ENCODE assay signal across 8 cellular contexts in genomic region chr11:1382831-1383607, GRCh38. TPM values are rescaled to one million over a fixed set of nuclear protein-coding genes. Genes with fewer than 3 reads are reported as not detected.
A peak's percentile ranks its signal among the peaks of the same experiment; 100 is the strongest.
DNase-seq lines count a peak whose midpoint lies in the region; FAIRE-seq and TF ChIP-seq lines count a peak whose summit lies in the region.

No MANE protein-coding gene starts in this region.

- H3K4me3 Mint-ChIP-seq in nephron progenitor cell, result peak overlapping the region; percentile 74

- peak overlapping the region; percentile 64 for H3K4me3 ChIP-seq in fibroblast of villous mesenchyme (ENCODE audit: low read depth, low read length)

- in situ Hi-C loops in ACHN (cut with HindIII; ENCODE audit: low pct_ligation_motif_present, low pct_unique_long_range_greater_than_20kb, low sequenced_read_pairs), result no loop called here

- no peak for FAIRE-seq in RCC 7860 (lab: Jason Lieb, UNC)

- DNase-seq in ACHN, result peak; percentile 49
- DNase-seq in GM19238 (ENCODE audit: insufficient read length, low spot score), result peak; percentile 74
- DNase-seq in HK-2 (ENCODE audit: unreplicated experiment), result peak; percentile 66
- DNase-seq in RCC 7860 (ENCODE audit: low spot score), result peak; percentile 8
- peak; percentile 73 for DNase-seq in activated T-helper 9 cell treated with anti-CD3 and anti-CD28 coated beads, Interleukin-2, amount 50 U/mL, for 16 hours (ENCODE audit: low read depth)
- DNase-seq in fibroblast of villous mesenchyme (ENCODE audit: low read depth), result peak; percentile 73
- DNase-seq in nephron progenitor cell, result peak; percentile 70
- peak; percentile 82 for DNase-seq in stimulated activated naive CD4-positive, alpha-beta T cell treated with Interleukin-2 at 50 U/mL for 16 hours (lab: John Stamatoyannopoulos, UW)

- H3K36me3 Mint-ChIP-seq in nephron progenitor cell (ENCODE audit: low read depth), result no peaks in the 10 kb centered on the region

- peaks cover 67% of the 10 kb centered on the region for H3K27me3 Mint-ChIP-seq in nephron progenitor cell (ENCODE audit: low read depth, poor library complexity)

- H3K27ac Mint-ChIP-seq in nephron progenitor cell, result no peak overlapping the region

- TF ChIP-seq CTCF in fibroblast of villous mesenchyme (IDR thresholded peaks at IDR 0.05; ENCODE audit: insufficient read depth, low read depth, low read length) (no peak), nephron progenitor cell (IDR thresholded peaks at IDR 0.05) (no peak)

- H3K9me3 Mint-ChIP-seq in nephron progenitor cell, result peaks cover 8% of the 10 kb centered on the region

- no peaks in the 10 kb centered on the region for H3K4me1 Mint-ChIP-seq in nephron progenitor cell

RNA-seq across cellular contexts. Expression of gene BRSK2, which starts 6.7 kb away (rescaled TPM):
- total RNA-seq in fibroblast of villous mesenchyme, result under 0.01 TPM in 2 replicates

Comparison
In these comparisons a context has a peak if more than half of its experiments do, and no peak if none do; other contexts are left out.
1. Peak in every context shown above with its lines: DNase-seq and H3K4me3 ChIP-seq.
2. DNase-seq: peak in every context shown above with its lines; median percentile 82 in stimulated activated naive CD4-positive, alpha-beta T cell treated with Interleukin-2 at 50 U/mL for 16 hours; 74 in GM19238; 73 in activated T-helper 9 cell treated with anti-CD3 and anti-CD28 coated beads, Interleukin-2, amount 50 U/mL, for 16 hours; 73 in fibroblast of villous mesenchyme; 70 in nephron progenitor cell; 66 in HK-2; 49 in ACHN; 8 in RCC 7860.